ENCODE assay signal across 8 cellular contexts in genomic region chr4:108168672-108169562, GRCh38. TPM values are rescaled to one million over a fixed set of nuclear protein-coding genes. Genes with fewer than 3 reads are reported as not detected.
A peak's percentile ranks its signal among the peaks of the same experiment; 100 is the strongest.
DNase-seq lines count a peak whose midpoint lies in the region; ATAC-seq and TF ChIP-seq lines count a peak whose summit lies in the region.

Gene LEF1 (minus strand): TSS chr4:108168932. CDS start chr4:108167767, 1,165 bp downstream.

- H3K27me3 Mint-ChIP-seq in activated CD4-positive, alpha-beta memory T cell treated with anti-CD3 and anti-CD28 coated beads, Interleukin-2, amount 10 ng/mL, durations not matched to agents 7 days and 5 days = peaks cover 40% of the 10 kb centered on the region
- peaks cover 93% of the 10 kb centered on the region for H3K27me3 Mint-ChIP-seq in endodermal cell (ENCODE audit: insufficient read depth)
- peaks cover 47 to 74% (median 56%) of the 10 kb centered on the region in 3 donors for H3K27me3 Mint-ChIP-seq in naive B cell

- H3K9me3 ChIP-seq in HEK293 (ENCODE audit: control insufficient read depth, insufficient read depth, low read depth, low read length) (no peaks in the 10 kb centered on the region), endodermal cell (ENCODE audit: control insufficient read depth, low read length) (no peaks in the 10 kb centered on the region)

- WGBS in endodermal cell (ENCODE audit: insufficient coverage in 1 of 2, insufficient read length in 1 of 2), 2 experiments = 0% methylated on average over 7 to 61 of the region's 61 CpGs

- no peaks in the 10 kb centered on the region; a peak in 1 of 3 replicates for H3K36me3 ChIP-seq in HEK293 (ENCODE audit: control insufficient read depth in 2 of 2, insufficient read depth in 1 of 2, low read length in 2 of 2)
- H3K36me3 ChIP-seq in endodermal cell (ENCODE audit: control insufficient read depth, insufficient read depth, low read length) = no peaks in the 10 kb centered on the region

- H3K4me1 Mint-ChIP-seq in activated CD4-positive, alpha-beta memory T cell treated with anti-CD3 and anti-CD28 coated beads, Interleukin-2, amount 10 ng/mL, durations not matched to agents 7 days and 5 days = peaks cover 57% of the 10 kb centered on the region
- H3K4me1 Mint-ChIP-seq in endodermal cell (peaks cover 24% of the 10 kb centered on the region), naive B cell (peaks cover 37 to 70% (median 59%) of the 10 kb centered on the region in 3 donors)

- H3K27me3 ChIP-seq in endodermal cell (ENCODE audit: control insufficient read depth, insufficient read depth, low read length, poor library complexity, severe bottlenecking) = peaks cover 100% of the 10 kb centered on the region

- CTCF ChIA-PET in HEK293 (lab: Yijun Ruan, JAX) = no interaction called here
- CTCF ChIA-PET in activated CD4-positive, alpha-beta memory T cell treated with anti-CD3 and anti-CD28 coated beads, Interleukin-2, amount 10 ng/mL, durations not matched to agents 7 days and 5 days (lab: Charles Lee) = interaction anchor here (0.7 to 1.4 kb wide), 4 partner anchors 21 to 150 kb away, joined by 3 to 4 read pairs (median 3); no protein-coding TSS in a partner anchor

- peak within 1 kb of the TSS; percentile 80 for H3K27ac Mint-ChIP-seq in activated CD4-positive, alpha-beta memory T cell treated with anti-CD3 and anti-CD28 coated beads, Interleukin-2, amount 10 ng/mL, durations not matched to agents 7 days and 5 days
- H3K27ac Mint-ChIP-seq in endodermal cell (no peak within 1 kb of the TSS), naive B cell (peak within 1 kb of the TSS in 3 of 6 donors; percentile 15 to 85 (median 16))

- peak within 1 kb of the TSS; percentile 74 for H3K27ac ChIP-seq in HEK293 (ENCODE audit: extremely low read depth, low read depth, low read length)
- peak within 1 kb of the TSS; percentile 77 for H3K27ac ChIP-seq in endodermal cell (ENCODE audit: low read depth, low read length)
- peak within 1 kb of the TSS; percentile 6 for H3K27ac ChIP-seq in substantia nigra (ENCODE audit: low read depth, low read length, poor library complexity, severe bottlenecking)

- POLR2A ChIA-PET in HEK293 (lab: Yijun Ruan, JAX) = interaction anchor here (1.0 to 1.3 kb wide), 4 partner anchors 79 to 167 kb away, joined by 3 to 4 read pairs (median 4); no protein-coding TSS in a partner anchor
- POLR2A ChIA-PET in activated CD4-positive, alpha-beta memory T cell treated with anti-CD3 and anti-CD28 coated beads, Interleukin-2, amount 10 ng/mL, durations not matched to agents 7 days and 5 days (lab: Charles Lee) = interaction anchor here (0.7 to 4.3 kb wide), 12 partner anchors 9 to 451 kb away, joined by 3 to 38 read pairs (median 4); partner anchors contain the start of gene RPL34

- peak; percentile 56 for TF ChIP-seq CTCF in HEK293 (tag by site-specific recombination; IDR thresholded peaks at IDR 0.05)
- TF ChIP-seq CTCF in endodermal cell (conservative IDR thresholded peaks at IDR 0.05) = peak; percentile 11

- peak; percentile 15 for ATAC-seq in naive B cell (ENCODE audit: low read depth in 2 of 2)

- H3K4me1 ChIP-seq in HEK293 (ENCODE audit: control insufficient read depth, insufficient read depth, low read length) (peaks cover 3% of the 10 kb centered on the region), endodermal cell (ENCODE audit: control insufficient read depth, insufficient read depth, low read length) (peaks cover 11% of the 10 kb centered on the region)

- peak within 1 kb of the TSS; percentile 96 for H3K4me3 Mint-ChIP-seq in activated CD4-positive, alpha-beta memory T cell treated with anti-CD3 and anti-CD28 coated beads, Interleukin-2, amount 10 ng/mL, durations not matched to agents 7 days and 5 days
- peak within 1 kb of the TSS; percentile 67 for H3K4me3 Mint-ChIP-seq in endodermal cell
- peak within 1 kb of the TSS; percentile 92 to 97 (median 94) for H3K4me3 Mint-ChIP-seq in naive B cell

- peaks cover 9% of the 10 kb centered on the region for H3K36me3 Mint-ChIP-seq in activated CD4-positive, alpha-beta memory T cell treated with anti-CD3 and anti-CD28 coated beads, Interleukin-2, amount 10 ng/mL, durations not matched to agents 7 days and 5 days (ENCODE audit: low read depth)
- H3K36me3 Mint-ChIP-seq in endodermal cell (ENCODE audit: low read depth) (no peaks in the 10 kb centered on the region), naive B cell (peaks cover 0 to 10% of the 10 kb centered on the region in 2 donors)

- H3K4me3 ChIP-seq in HEK293 (ENCODE audit: low read depth, low read length) (peak within 1 kb of the TSS; percentile 72), endodermal cell (ENCODE audit: low read length) (peak within 1 kb of the TSS; percentile 81)

- DNase-seq in DMS153 treated with DMSO at 0.1 percent for 48 hours (lab: John Stamatoyannopoulos, UW; ENCODE audit: unreplicated experiment) = peak; percentile 74
- peak; percentile 43 to 61 for DNase-seq in NCI-H2081 (lab: John Stamatoyannopoulos, UW)
- DNase-seq in activated CD4-positive, alpha-beta memory T cell treated with anti-CD3 and anti-CD28 coated beads, Interleukin-2, amount 10 ng/mL, durations not matched to agents 7 days and 5 days = peak; percentile 63
- DNase-seq in endodermal cell = peak; percentile 89
- DNase-seq in naive B cell = peak; percentile 28
- no peak for DNase-seq in substantia nigra (lab: John Stamatoyannopoulos, UW)
- DNase-seq in occipital lobe (lab: John Stamatoyannopoulos, UW) = no peak

- H3K9ac ChIP-seq in endodermal cell (ENCODE audit: extremely low read depth, low read length, poor library complexity, severe bottlenecking) = no peak within 1 kb of the TSS

- H3K9me3 Mint-ChIP-seq in activated CD4-positive, alpha-beta memory T cell treated with anti-CD3 and anti-CD28 coated beads, Interleukin-2, amount 10 ng/mL, durations not matched to agents 7 days and 5 days = no peaks in the 10 kb centered on the region
- no peaks in the 10 kb centered on the region for H3K9me3 Mint-ChIP-seq in endodermal cell
- no peaks in the 10 kb centered on the region for H3K9me3 Mint-ChIP-seq in naive B cell

TF ChIP-seq in HEK293, 187 proteins besides CTCF, POLR2A, EP300 and RAD21 (continues in another document):
- TF ChIP-seq ZNF664 (tag by site-specific recombination; IDR thresholded peaks at IDR 0.05) = no peak
- peak; percentile 61 for TF ChIP-seq GLIS1 (tag by site-specific recombination; IDR thresholded peaks at IDR 0.05)
- no peak for TF ChIP-seq HOXD13 (CRISPR knock-in tag; IDR thresholded peaks at IDR 0.05; ENCODE audit: borderline replicate concordance)
- no peak for TF ChIP-seq ZBTB17 (tag by site-specific recombination; IDR thresholded peaks at IDR 0.05)
- TF ChIP-seq, protein P1, sequence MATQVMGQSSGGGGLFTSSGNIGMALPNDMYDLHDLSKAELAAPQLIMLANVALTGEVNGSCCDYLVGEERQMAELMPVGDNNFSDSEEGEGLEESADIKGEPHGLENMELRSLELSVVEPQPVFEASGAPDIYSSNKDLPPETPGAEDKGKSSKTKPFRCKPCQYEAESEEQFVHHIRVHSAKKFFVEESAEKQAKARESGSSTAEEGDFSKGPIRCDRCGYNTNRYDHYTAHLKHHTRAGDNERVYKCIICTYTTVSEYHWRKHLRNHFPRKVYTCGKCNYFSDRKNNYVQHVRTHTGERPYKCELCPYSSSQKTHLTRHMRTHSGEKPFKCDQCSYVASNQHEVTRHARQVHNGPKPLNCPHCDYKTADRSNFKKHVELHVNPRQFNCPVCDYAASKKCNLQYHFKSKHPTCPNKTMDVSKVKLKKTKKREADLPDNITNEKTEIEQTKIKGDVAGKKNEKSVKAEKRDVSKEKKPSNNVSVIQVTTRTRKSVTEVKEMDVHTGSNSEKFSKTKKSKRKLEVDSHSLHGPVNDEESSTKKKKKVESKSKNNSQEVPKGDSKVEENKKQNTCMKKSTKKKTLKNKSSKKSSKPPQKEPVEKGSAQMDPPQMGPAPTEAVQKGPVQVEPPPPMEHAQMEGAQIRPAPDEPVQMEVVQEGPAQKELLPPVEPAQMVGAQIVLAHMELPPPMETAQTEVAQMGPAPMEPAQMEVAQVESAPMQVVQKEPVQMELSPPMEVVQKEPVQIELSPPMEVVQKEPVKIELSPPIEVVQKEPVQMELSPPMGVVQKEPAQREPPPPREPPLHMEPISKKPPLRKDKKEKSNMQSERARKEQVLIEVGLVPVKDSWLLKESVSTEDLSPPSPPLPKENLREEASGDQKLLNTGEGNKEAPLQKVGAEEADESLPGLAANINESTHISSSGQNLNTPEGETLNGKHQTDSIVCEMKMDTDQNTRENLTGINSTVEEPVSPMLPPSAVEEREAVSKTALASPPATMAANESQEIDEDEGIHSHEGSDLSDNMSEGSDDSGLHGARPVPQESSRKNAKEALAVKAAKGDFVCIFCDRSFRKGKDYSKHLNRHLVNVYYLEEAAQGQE (tag by site-specific recombination; IDR thresholded peaks at IDR 0.05) = no peak
- no peak for TF ChIP-seq ZNF76 (tag by site-specific recombination; IDR thresholded peaks at IDR 0.05; ENCODE audit: borderline replicate concordance, low read depth)
- no peak for TF ChIP-seq ZNF223 (tag by site-specific recombination; IDR thresholded peaks at IDR 0.05)
- TF ChIP-seq HIC1 (tag by site-specific recombination; IDR thresholded peaks at IDR 0.05) = peak; percentile 53; the same call in 1 of the 2 replicates
- TF ChIP-seq ZNF600 (tag by site-specific recombination; IDR thresholded peaks at IDR 0.05) = peak; percentile 85
- peak; percentile 93 for TF ChIP-seq ZNF335 (tag by site-specific recombination; conservative IDR thresholded peaks at IDR 0.05)

RNA-seq across cellular contexts. Expression of gene LEF1, which starts in this region (rescaled TPM):
- 10 to 100 TPM; 67.4 to 68.2 TPM for total RNA-seq in activated CD4-positive, alpha-beta memory T cell treated with anti-CD3 and anti-CD28 coated beads, Interleukin-2, amount 10 ng/mL, durations not matched to agents 7 days and 5 days
- 1 to 10 TPM in 1 of 2 donors, under 1 TPM in 1; 0.95 to 1.6 TPM for total RNA-seq in endodermal cell
- polyA plus RNA-seq in endodermal cell (2013, experiment 1 of 2) = 64.3 TPM
- 58.7 TPM for polyA plus RNA-seq in endodermal cell (2013, experiment 2 of 2)
- 10 to 100 TPM in 2 of 6 donors, 1 to 10 TPM in 4; 4.9 to 27.9 (median 9.0) TPM for polyA plus RNA-seq in naive B cell (ENCODE audit: low read depth in 6 of 6)
- total RNA-seq in occipital lobe = 6.9 TPM

Comparison
In these comparisons a context has a peak if more than half of its experiments do, and no peak if none do; other contexts are left out.
1. DNase-seq: peak in DMS153 treated with DMSO at 0.1 percent for 48 hours (single experiment), NCI-H2081 (2 of 2), activated CD4-positive, alpha-beta memory T cell treated with anti-CD3 and anti-CD28 coated beads, Interleukin-2, amount 10 ng/mL, durations not matched to agents 7 days and 5 days (single experiment), endodermal cell (single experiment) and naive B cell (single experiment); none in substantia nigra (0 of 49) and occipital lobe (single experiment).
2. H3K27ac ChIP-seq: peak in every context shown above with its lines; median percentile 77 in endodermal cell; 74 in HEK293; 6 in substantia nigra.
3. Peak in every context shown above with its lines, with median percentiles within 50 percentile points of each other: H3K4me3 Mint-ChIP-seq.